Comparison of ENCODE assay signal across 25 cellular contexts in genomic region chr10:102491136-102491535, GRCh38. TPM values are rescaled to one million over a fixed set of nuclear protein-coding genes. Genes with fewer than 3 reads are reported as not detected.
DNase-seq lines count a peak whose midpoint lies in the region; ATAC-seq and TF ChIP-seq lines count a peak whose summit lies in the region.
"Had no signal": no experiment of that assay in that cellular context is flagged by ENCODE, and none has a peak within 500 bp of the region (broad histone marks: within the 10 kb centered on the region; RNA-seq: fewer than 3 reads in every experiment).

No MANE protein-coding gene starts in this region.

- no peak overlapping the region for H3K4me3 Mint-ChIP-seq in stimulated activated naive CD8-positive, alpha-beta T cell treated with anti-CD3 and anti-CD28 coated beads, Interleukin-15, Interleukin-2, amounts not matched to agents 100 ng/mL and 50 ng/mL, for 24 hours
- no peak overlapping the region for H3K4me3 Mint-ChIP-seq in stimulated activated naive CD8-positive, alpha-beta T cell treated with anti-CD3 and anti-CD28 coated beads, Interleukin-15, amount 100 ng/mL, for 72 hours
- no peak overlapping the region for H3K4me3 Mint-ChIP-seq in natural killer cell treated with Interleukin-12 subunit alpha and Interleukin-12 subunit beta and Interleukin-15 and Interleukin-18, amount 100 ng/mL, for 72 hours
- H3K4me3 Mint-ChIP-seq: B cell; CD8-positive, alpha-beta memory T cell; IgD-negative memory B cell had no signal

- H3K27ac ChIP-seq in sigmoid colon (peak overlapping the region in 3 of 4 donors; percentile 57 to 86 (median 85)), osteoblast (ENCODE audit: low read depth, low read length) (no peak overlapping the region)
- H3K27ac ChIP-seq: C4-2B, KMS-11, RWPE1 had no signal

- peaks cover 68% of the 10 kb centered on the region for H3K79me2 ChIP-seq in osteoblast (ENCODE audit: insufficient read depth, low read length)

- no peak overlapping the region for H3K4me2 ChIP-seq in osteoblast (ENCODE audit: insufficient read depth, low read length)
- H3K4me2 ChIP-seq: KMS-11 had no signal

- H3K9me3 ChIP-seq in sigmoid colon = no peaks in the 10 kb centered on the region
- no peaks in the 10 kb centered on the region for H3K9me3 ChIP-seq in osteoblast (ENCODE audit: low read depth, low read length)

- H3K4me1 Mint-ChIP-seq in stimulated activated naive CD8-positive, alpha-beta T cell treated with anti-CD3 and anti-CD28 coated beads, Interleukin-15, Interleukin-2, amounts not matched to agents 100 ng/mL and 50 ng/mL, for 24 hours (ENCODE audit: low read depth) = peaks cover 10% of the 10 kb centered on the region
- peaks cover 16% of the 10 kb centered on the region for H3K4me1 Mint-ChIP-seq in stimulated activated naive CD8-positive, alpha-beta T cell treated with anti-CD3 and anti-CD28 coated beads, Interleukin-15, amount 100 ng/mL, for 72 hours
- H3K4me1 Mint-ChIP-seq in natural killer cell treated with Interleukin-12 subunit alpha and Interleukin-12 subunit beta and Interleukin-15 and Interleukin-18, amount 100 ng/mL, for 72 hours (ENCODE audit: low read depth in 2 of 2) = peaks cover 17% of the 10 kb centered on the region in 2 donors

- TF ChIP-seq POLR2A in sigmoid colon (IDR thresholded peaks at IDR 0.05) = no peak

- TF ChIP-seq CTCF in choroid plexus epithelial cell (conservative IDR thresholded peaks at IDR 0.05; ENCODE audit: low read depth, low read length) (no peak), sigmoid colon (IDR thresholded peaks at IDR 0.05) (no peak), osteoblast (IDR thresholded peaks at IDR 0.05; ENCODE audit: extremely low read depth, low read depth, low read length) (no peak)

- H3K4me3 ChIP-seq in choroid plexus epithelial cell (ENCODE audit: low read depth, low read length) = no peak overlapping the region
- no peak overlapping the region for H3K4me3 ChIP-seq in sigmoid colon
- H3K4me3 ChIP-seq in osteoblast (ENCODE audit: insufficient read depth, low read length) = no peak overlapping the region

- no peaks in the 10 kb centered on the region for H3K27me3 Mint-ChIP-seq in stimulated activated naive CD8-positive, alpha-beta T cell treated with anti-CD3 and anti-CD28 coated beads, Interleukin-15, Interleukin-2, amounts not matched to agents 100 ng/mL and 50 ng/mL, for 24 hours
- no peaks in the 10 kb centered on the region for H3K27me3 Mint-ChIP-seq in stimulated activated naive CD8-positive, alpha-beta T cell treated with anti-CD3 and anti-CD28 coated beads, Interleukin-15, amount 100 ng/mL, for 72 hours
- no peaks in the 10 kb centered on the region for H3K27me3 Mint-ChIP-seq in natural killer cell treated with Interleukin-12 subunit alpha and Interleukin-12 subunit beta and Interleukin-15 and Interleukin-18, amount 100 ng/mL, for 72 hours
- H3K27me3 Mint-ChIP-seq: B cell; CD8-positive, alpha-beta memory T cell; IgD-negative memory B cell had no signal

- WGBS in sigmoid colon, 2 donors = 91 to 94% methylated on average over 4 of the region's 4 CpGs

- no peak for ATAC-seq in stimulated activated naive CD8-positive, alpha-beta T cell treated with anti-CD3 and anti-CD28 coated beads, Interleukin-15, amount 100 ng/mL, for 72 hours
- ATAC-seq in GM21737 (IDR thresholded peaks at IDR 0.05; ENCODE audit: unreplicated experiment) (no peak), GM18861 (IDR thresholded peaks at IDR 0.05; ENCODE audit: unreplicated experiment) (no peak)
- ATAC-seq in natural killer cell treated with Interleukin-12 subunit alpha and Interleukin-12 subunit beta and Interleukin-15 and Interleukin-18, amount 100 ng/mL, for 72 hours = no peak
- ATAC-seq: HCT116 had no signal

- intact Hi-C loops in sigmoid colon (cut with DNase I) = no loop called here

- H3K36me3 ChIP-seq in sigmoid colon (peaks cover 22 to 54% (median 38%) of the 10 kb centered on the region in 4 donors), osteoblast (ENCODE audit: insufficient read depth, low read length) (peaks cover 39% of the 10 kb centered on the region)

- no peak for TF ChIP-seq EP300 in sigmoid colon (IDR thresholded peaks at IDR 0.05)

- peaks cover 0 to 54% (median 49%) of the 10 kb centered on the region in 4 donors for H3K4me1 ChIP-seq in sigmoid colon
- H3K4me1 ChIP-seq in osteoblast (ENCODE audit: insufficient read depth, low read length) = no peaks in the 10 kb centered on the region

- no peak overlapping the region for H2AFZ ChIP-seq in osteoblast (ENCODE audit: low read length)

- peaks cover 26% of the 10 kb centered on the region for H3K36me3 Mint-ChIP-seq in stimulated activated naive CD8-positive, alpha-beta T cell treated with anti-CD3 and anti-CD28 coated beads, Interleukin-15, Interleukin-2, amounts not matched to agents 100 ng/mL and 50 ng/mL, for 24 hours (ENCODE audit: low read depth)
- H3K36me3 Mint-ChIP-seq in natural killer cell treated with Interleukin-12 subunit alpha and Interleukin-12 subunit beta and Interleukin-15 and Interleukin-18, amount 100 ng/mL, for 72 hours = no peaks in the 10 kb centered on the region

- H3K9me3 Mint-ChIP-seq in stimulated activated naive CD8-positive, alpha-beta T cell treated with anti-CD3 and anti-CD28 coated beads, Interleukin-15, Interleukin-2, amounts not matched to agents 100 ng/mL and 50 ng/mL, for 24 hours = no peaks in the 10 kb centered on the region
- H3K9me3 Mint-ChIP-seq in stimulated activated naive CD8-positive, alpha-beta T cell treated with anti-CD3 and anti-CD28 coated beads, Interleukin-15, amount 100 ng/mL, for 72 hours = no peaks in the 10 kb centered on the region
- H3K9me3 Mint-ChIP-seq in natural killer cell treated with Interleukin-12 subunit alpha and Interleukin-12 subunit beta and Interleukin-15 and Interleukin-18, amount 100 ng/mL, for 72 hours = no peaks in the 10 kb centered on the region
- H3K9me3 Mint-ChIP-seq: CD8-positive, alpha-beta memory T cell; IgD-negative memory B cell had no signal

- peak overlapping the region; percentile 19 for H3K27ac Mint-ChIP-seq in stimulated activated naive CD8-positive, alpha-beta T cell treated with anti-CD3 and anti-CD28 coated beads, Interleukin-15, Interleukin-2, amounts not matched to agents 100 ng/mL and 50 ng/mL, for 24 hours
- H3K27ac Mint-ChIP-seq in stimulated activated naive CD8-positive, alpha-beta T cell treated with anti-CD3 and anti-CD28 coated beads, Interleukin-15, amount 100 ng/mL, for 72 hours = no peak overlapping the region
- peak overlapping the region in 1 of 2 donors; percentile 43 for H3K27ac Mint-ChIP-seq in natural killer cell treated with Interleukin-12 subunit alpha and Interleukin-12 subunit beta and Interleukin-15 and Interleukin-18, amount 100 ng/mL, for 72 hours
- H3K27ac Mint-ChIP-seq: B cell had no signal

- H3K27me3 ChIP-seq in sigmoid colon (no peaks in the 10 kb centered on the region), osteoblast (ENCODE audit: insufficient read depth, low read length) (no peaks in the 10 kb centered on the region)

- peaks cover 28% of the 10 kb centered on the region for H4K20me1 ChIP-seq in osteoblast (ENCODE audit: insufficient read depth, low read length)

- DNase-seq in stimulated activated naive CD8-positive, alpha-beta T cell treated with anti-CD3 and anti-CD28 coated beads, Interleukin-15, amount 100 ng/mL, for 72 hours = no peak
- DNase-seq in choroid plexus epithelial cell (ENCODE audit: low read depth) (peak; percentile 21), sigmoid colon (no peak), osteoblast (ENCODE audit: insufficient read length, low spot score, missing footprints) (no peak)
- DNase-seq in natural killer cell treated with Interleukin-12 subunit alpha and Interleukin-12 subunit beta and Interleukin-15 and Interleukin-18, amount 100 ng/mL, for 72 hours (ENCODE audit: low spot score) = no peak
- DNase-seq: CD8-positive, alpha-beta memory T cell; DMS 273 treated with DMSO at 0.1 percent for 48 hours; DMS79; EL; GF-D8; MM.1S; NCI-H2029; NCI-H526 treated with DMSO at 0.1 percent for 48 hours; SHP77 treated with DMSO at 0.1 percent for 48 hours had no signal

RNA-seq across cellular contexts. Expression of gene ACTR1A, which starts 11.4 kb away (rescaled TPM):
- total RNA-seq in sigmoid colon (100 to 1,000 TPM; 124 to 146 (median 137) TPM), osteoblast (105 and 106 TPM in 2 replicates)
- polyA plus RNA-seq in sigmoid colon = 10 to 100 TPM; 48.6 to 75.0 (median 69.4) TPM
- total RNA-seq in natural killer cell treated with Interleukin-12 subunit alpha and Interleukin-12 subunit beta and Interleukin-15 and Interleukin-18, amount 100 ng/mL, for 72 hours = 100 to 1,000 TPM in 1 of 2 donors, 10 to 100 TPM in 1; 84.5 to 108 TPM

RNA-seq across cellular contexts. Expression of gene SUFU, which starts 12.6 kb away (rescaled TPM):
- total RNA-seq in sigmoid colon = 10 to 100 TPM in 1 of 4 donors, 1 to 10 TPM in 3; 5.0 to 10.5 (median 6.7) TPM
- 1 to 10 TPM; 1.2 to 6.6 (median 3.2) TPM for polyA plus RNA-seq in sigmoid colon
- 2.9 and 3.6 TPM in 2 replicates for total RNA-seq in osteoblast
- 10 to 100 TPM in 1 of 2 donors, 1 to 10 TPM in 1; 6.8 to 10.9 TPM for total RNA-seq in natural killer cell treated with Interleukin-12 subunit alpha and Interleukin-12 subunit beta and Interleukin-15 and Interleukin-18, amount 100 ng/mL, for 72 hours

RNA-seq across cellular contexts. Expression of gene C10orf95, which starts 39.8 kb away (rescaled TPM):
- total RNA-seq in sigmoid colon (under 1 TPM in 1 of 4 donors, not detected in 3; 0.36 TPM), osteoblast (not detected in 2 replicates)
- 1 to 10 TPM in 2 of 3 donors, under 1 TPM in 1; 0.92 to 2.4 (median 1.1) TPM for polyA plus RNA-seq in sigmoid colon
- total RNA-seq in natural killer cell treated with Interleukin-12 subunit alpha and Interleukin-12 subunit beta and Interleukin-15 and Interleukin-18, amount 100 ng/mL, for 72 hours = under 1 TPM in 1 of 2 donors, not detected in 1; 0.98 TPM
- total RNA-seq: H4 had no signal
- polyA plus RNA-seq: AG04450 had no signal

RNA-seq across cellular contexts. Expression of gene CUEDC2, which starts 58.8 kb away (rescaled TPM):
- total RNA-seq in sigmoid colon (10 to 100 TPM; 65.2 to 93.5 (median 82.4) TPM), osteoblast (46.7 and 46.9 TPM in 2 replicates)
- polyA plus RNA-seq in sigmoid colon = 10 to 100 TPM; 30.0 to 47.7 (median 33.3) TPM
- total RNA-seq in natural killer cell treated with Interleukin-12 subunit alpha and Interleukin-12 subunit beta and Interleukin-15 and Interleukin-18, amount 100 ng/mL, for 72 hours = 10 to 100 TPM; 39.8 to 58.5 TPM
